Comparison of ENCODE assay signal across 12 cellular contexts in genomic region chr20:19806806-19807691, GRCh38. TPM values are rescaled to one million over a fixed set of nuclear protein-coding genes. Genes with fewer than 3 reads are reported as not detected.
A peak's percentile ranks its signal among the peaks of the same experiment; 100 is the strongest.
DNase-seq lines count a peak whose midpoint lies in the region; ATAC-seq and TF ChIP-seq lines count a peak whose summit lies in the region.
"Had no signal": no experiment of that assay in that cellular context is flagged by ENCODE, and none has a peak within 500 bp of the region (broad histone marks: within the 10 kb centered on the region; RNA-seq: fewer than 3 reads in every experiment).

No MANE protein-coding gene starts in this region.

- H3K27me3 ChIP-seq in right cardiac atrium (ENCODE audit: control insufficient read depth, insufficient read depth) (no peaks in the 10 kb centered on the region), endodermal cell (ENCODE audit: control insufficient read depth, insufficient read depth, low read length, poor library complexity, severe bottlenecking) (no peaks in the 10 kb centered on the region)
- no peaks in the 10 kb centered on the region for H3K27me3 ChIP-seq in CD8-positive, alpha-beta memory T cell (ENCODE audit: insufficient read depth, low read length, poor library complexity, severe bottlenecking)
- H3K27me3 ChIP-seq: dorsolateral prefrontal cortex had no signal

- no peak for TF ChIP-seq CTCF in endodermal cell (conservative IDR thresholded peaks at IDR 0.05)

- ATAC-seq in Right ventricle myocardium superior (ENCODE audit: poor library complexity) (peak; percentile 54), SK-N-SH treated with all-trans-retinoic acid at 6 μM for 48 hours (peak; percentile 81), right cardiac atrium (peak; percentile 78 to 81), HG02623 (IDR thresholded peaks at IDR 0.05; ENCODE audit: unreplicated experiment) (no peak), GM21447 (IDR thresholded peaks at IDR 0.05; ENCODE audit: unreplicated experiment) (no peak)
- ATAC-seq: GM12878 had no signal

- H3K27ac Mint-ChIP-seq in CD8-positive, alpha-beta memory T cell: no peak overlapping the region
- no peak overlapping the region for H3K27ac Mint-ChIP-seq in endodermal cell

- CTCF ChIA-PET in CD8-positive, alpha-beta memory T cell (lab: Charles Lee): interaction anchor here (1.4 kb wide), 1 partner anchor 21 kb away, joined by 3 read pairs; no protein-coding TSS in a partner anchor

- 56% methylated on average over 4 of the region's 4 CpGs for WGBS in right cardiac atrium
- WGBS in endodermal cell (ENCODE audit: insufficient coverage in 1 of 2, insufficient read length in 1 of 2), 2 experiments: 92 to 93% methylated on average over 2 to 4 of the region's 4 CpGs

- H3K36me3 Mint-ChIP-seq in CD8-positive, alpha-beta memory T cell: no peaks in the 10 kb centered on the region
- peaks cover 42% of the 10 kb centered on the region for H3K36me3 Mint-ChIP-seq in endodermal cell (ENCODE audit: low read depth)

- H3K27ac ChIP-seq in right cardiac atrium (ENCODE audit: low read length) (peak overlapping the region; percentile 29), endodermal cell (ENCODE audit: low read depth, low read length) (no peak overlapping the region)
- no peak overlapping the region for H3K27ac ChIP-seq in CD8-positive, alpha-beta memory T cell (ENCODE audit: low read depth, low read length)
- H3K27ac ChIP-seq: HL-60, PC-9 had no signal

- H3K4me3 ChIP-seq in right cardiac atrium (ENCODE audit: low read length) (no peak overlapping the region), endodermal cell (ENCODE audit: low read length) (no peak overlapping the region)
- no peak overlapping the region for H3K4me3 ChIP-seq in CD8-positive, alpha-beta memory T cell (ENCODE audit: low read length)
- H3K4me3 ChIP-seq: dorsolateral prefrontal cortex, GM12878, PC-9 had no signal

- H3K9ac ChIP-seq in endodermal cell (ENCODE audit: extremely low read depth, low read length, poor library complexity, severe bottlenecking): no peak overlapping the region

- H3K9me3 ChIP-seq in right cardiac atrium (ENCODE audit: control insufficient read depth, low read length) (no peaks in the 10 kb centered on the region), endodermal cell (ENCODE audit: control insufficient read depth, low read length) (peaks cover 12% of the 10 kb centered on the region)
- H3K9me3 ChIP-seq in CD8-positive, alpha-beta memory T cell (ENCODE audit: low read length): no peaks in the 10 kb centered on the region

- no peak for DNase-seq in Right ventricle myocardium superior
- DNase-seq in cardiac septum (ENCODE audit: low spot score): no peak
- no peak for DNase-seq in right cardiac atrium
- DNase-seq in CD8-positive, alpha-beta memory T cell: no peak
- DNase-seq in endodermal cell: no peak
- DNase-seq: dorsolateral prefrontal cortex had no signal

- no peak overlapping the region for H3K4me3 Mint-ChIP-seq in CD8-positive, alpha-beta memory T cell
- H3K4me3 Mint-ChIP-seq in endodermal cell: no peak overlapping the region

- H3K9me3 Mint-ChIP-seq in CD8-positive, alpha-beta memory T cell: peaks cover 0 to 4% (median 0%) of the 10 kb centered on the region in 5 donors
- peaks cover 14% of the 10 kb centered on the region for H3K9me3 Mint-ChIP-seq in endodermal cell

- POLR2A ChIA-PET in CD8-positive, alpha-beta memory T cell (lab: Charles Lee): no interaction called here

- H3K27me3 Mint-ChIP-seq in CD8-positive, alpha-beta memory T cell: peaks cover 1 to 8% of the 10 kb centered on the region in 2 donors
- no peaks in the 10 kb centered on the region for H3K27me3 Mint-ChIP-seq in endodermal cell (ENCODE audit: insufficient read depth)

- intact Hi-C loops in Right ventricle myocardium superior (cut with DNase I) (no loop called here), cardiac septum (cut with DNase I) (no loop called here), right cardiac atrium (cut with DNase I) (no loop called here)

- H3K4me1 Mint-ChIP-seq in CD8-positive, alpha-beta memory T cell: peaks cover 0 to 6% (median 0%) of the 10 kb centered on the region in 3 donors
- peaks cover 6% of the 10 kb centered on the region for H3K4me1 Mint-ChIP-seq in endodermal cell

- no peaks in the 10 kb centered on the region for H3K36me3 ChIP-seq in CD8-positive, alpha-beta memory T cell (ENCODE audit: insufficient read depth, low read length)
- peaks cover 6% of the 10 kb centered on the region for H3K36me3 ChIP-seq in endodermal cell (ENCODE audit: control insufficient read depth, insufficient read depth, low read length)

- H3K4me1 ChIP-seq in right cardiac atrium (ENCODE audit: control insufficient read depth, insufficient read depth, low read length) (peaks cover 13% of the 10 kb centered on the region), endodermal cell (ENCODE audit: control insufficient read depth, insufficient read depth, low read length) (no peaks in the 10 kb centered on the region)
- no peaks in the 10 kb centered on the region for H3K4me1 ChIP-seq in CD8-positive, alpha-beta memory T cell (ENCODE audit: insufficient read depth, low read length)

TF ChIP-seq in SK-N-SH treated with all-trans-retinoic acid at 6 μM for 48 hours, 23 proteins besides CTCF, POLR2A, EP300 and RAD21:
- TF ChIP-seq TCF4 (CRISPR knock-in tag; IDR thresholded peaks at IDR 0.05; ENCODE audit: borderline replicate concordance): 0 out of 2 replicates have a peak, but pooled peaks have one; percentile 21
- TF ChIP-seq SNAI2 (CRISPR knock-in tag; IDR thresholded peaks at IDR 0.05): 0 out of 2 replicates have a peak, but pooled peaks have one; percentile 27
- no peak for TF ChIP-seq ZNF565 (CRISPR knock-in tag; conservative IDR thresholded peaks at IDR 0.05; ENCODE audit: low read depth)
- peak; percentile 79 for TF ChIP-seq ISL1 (CRISPR knock-in tag; IDR thresholded peaks at IDR 0.05)
- 0 out of 2 replicates have a peak, but pooled peaks have one; percentile 20 for TF ChIP-seq TSHZ2 (CRISPR knock-in tag; IDR thresholded peaks at IDR 0.05)
- TF ChIP-seq, protein P1, sequence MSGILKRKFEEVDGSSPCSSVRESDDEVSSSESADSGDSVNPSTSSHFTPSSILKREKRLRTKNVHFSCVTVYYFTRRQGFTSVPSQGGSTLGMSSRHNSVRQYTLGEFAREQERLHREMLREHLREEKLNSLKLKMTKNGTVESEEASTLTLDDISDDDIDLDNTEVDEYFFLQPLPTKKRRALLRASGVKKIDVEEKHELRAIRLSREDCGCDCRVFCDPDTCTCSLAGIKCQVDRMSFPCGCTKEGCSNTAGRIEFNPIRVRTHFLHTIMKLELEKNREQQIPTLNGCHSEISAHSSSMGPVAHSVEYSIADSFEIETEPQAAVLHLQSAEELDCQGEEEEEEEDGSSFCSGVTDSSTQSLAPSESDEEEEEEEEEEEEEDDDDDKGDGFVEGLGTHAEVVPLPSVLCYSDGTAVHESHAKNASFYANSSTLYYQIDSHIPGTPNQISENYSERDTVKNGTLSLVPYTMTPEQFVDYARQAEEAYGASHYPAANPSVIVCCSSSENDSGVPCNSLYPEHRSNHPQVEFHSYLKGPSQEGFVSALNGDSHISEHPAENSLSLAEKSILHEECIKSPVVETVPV (CRISPR knock-in tag; IDR thresholded peaks at IDR 0.05): no peak
- TF ChIP-seq CSDC2 (CRISPR knock-in tag; IDR thresholded peaks at IDR 0.05): no peak

RNA-seq across cellular contexts. Expression of gene RIN2, which starts 49.0 kb away (rescaled TPM):
- total RNA-seq in Right ventricle myocardium superior (52.4 TPM), cardiac septum (63.9 TPM), right cardiac atrium (10 to 100 TPM; 47.8 to 70.9 (median 60.3) TPM), endodermal cell (10 to 100 TPM; 17.0 to 19.6 TPM)
- 16.8 TPM for polyA plus RNA-seq in right cardiac atrium
- under 1 TPM; 0.37 to 0.49 TPM for total RNA-seq in CD8-positive, alpha-beta memory T cell
- polyA plus RNA-seq in CD8-positive, alpha-beta memory T cell: not detected
- 15.3 TPM for polyA plus RNA-seq in endodermal cell (2013, experiment 1 of 2)
- 15.4 TPM for polyA plus RNA-seq in endodermal cell (2013, experiment 2 of 2)

Comparison
In these comparisons a context has a peak if more than half of its experiments do, and no peak if none do; other contexts are left out.
1. ATAC-seq: peak in Right ventricle myocardium superior (single experiment), SK-N-SH treated with all-trans-retinoic acid at 6 μM for 48 hours (single experiment) and right cardiac atrium (2 of 2); none in HG02623 (single experiment) and GM21447 (single experiment).
2. RNA of gene RIN2, which starts 49.0 kb away (total RNA-seq): 63.9 TPM in cardiac septum (single experiment), 47.8 to 70.9 TPM in right cardiac atrium, 52.4 TPM in Right ventricle myocardium superior (single experiment) and 17.0 to 19.6 TPM in endodermal cell; 0.37 to 0.49 TPM in CD8-positive, alpha-beta memory T cell; every median in the first group is over 10 times any median in the second.